In genomic region chr13:46812398-46812797, GRCh38 we compare ENCODE assay signal across 32 cellular contexts.
"Had no signal": no experiment of that assay in that cellular context is flagged by ENCODE, and none has a peak within 500 bp of the region (broad histone marks: within the 10 kb centered on the region; RNA-seq: fewer than 3 reads in every experiment).

No MANE protein-coding gene starts in this region.

- H3K4me1 ChIP-seq: Peyer's patch had no signal

- H3K27ac ChIP-seq: Peyer's patch, RWPE1, VCaP had no signal

- H3K27me3 ChIP-seq: Peyer's patch had no signal

- DNase-seq: activated B cell treated with CpG ODN at 0.5 μM for 24 hours; activated CD4-positive, alpha-beta T cell treated with anti-CD3 and anti-CD28 coated beads for 48 hours; activated CD4-positive, alpha-beta T cell treated with anti-CD3 and anti-CD28 coated beads, Interleukin-2, amount 50 U/mL, for 4 hours; activated CD4-positive, CD25-positive, alpha-beta regulatory T cell treated with anti-CD3 and anti-CD28 coated beads, Interleukin-2, amount 50 U/mL, for 72 hours; activated CD8-positive, alpha-beta T cell treated with anti-CD3 and anti-CD28 coated beads for 36 hours; activated gamma-delta T cell; activated naive CD4-positive, alpha-beta T cell treated with Interleukin-2 at 50 U/mL for 16 hours; activated naive CD8-positive, alpha-beta T cell treated with anti-CD3 and anti-CD28 coated beads, Interleukin-2, amount 50 U/mL, for 24 hours; activated T-cell treated with anti-CD3 and anti-CD28 coated beads, Interleukin-2, amount 50 U/mL, for 1 hour; activated T-cell treated with anti-CD3 and anti-CD28 coated beads, Interleukin-2, amount 50 U/mL, for 72 hours; anterior cingulate cortex; caudate nucleus; cerebellar nuclear complex; Karpas-422; NCI-H1105; NCI-H1417 treated with DMSO at 0.1 percent for 48 hours; NCI-H187 treated with DMSO at 0.1 percent for 48 hours; NCI-H2081; NCI-H2171 treated with DMSO at 0.1 percent for 48 hours; NCI-H2227 treated with DMSO at 0.1 percent for 48 hours; NCI-H446 treated with DMSO at 0.1 percent for 48 hours; NCI-H524; NCI-H69; NCI-H82; PC-3; Peyer's patch; Right ventricle myocardium superior; SW 1271; T-helper 1 cell; T-helper 9 cell had no signal

- H3K36me3 ChIP-seq: Peyer's patch had no signal

- H3K4me3 ChIP-seq: Peyer's patch had no signal

- ATAC-seq: activated CD8-positive, alpha-beta T cell treated with anti-CD3 and anti-CD28 coated beads for 36 hours; activated naive CD8-positive, alpha-beta T cell treated with anti-CD3 and anti-CD28 coated beads, Interleukin-2, amount 50 U/mL, for 24 hours; activated T-cell treated with anti-CD3 and anti-CD28 coated beads, Interleukin-2, amount 50 U/mL, for 72 hours; PC-3 had no signal
